ENCODE assay signal across 18 cellular contexts in genomic region chr12:42987216-42987631, GRCh38.
DNase-seq lines count a peak whose midpoint lies in the region; ATAC-seq lines count a peak whose summit lies in the region.
"Had no signal": no experiment of that assay in that cellular context is flagged by ENCODE, and none has a peak within 500 bp of the region (broad histone marks: within the 10 kb centered on the region; RNA-seq: fewer than 3 reads in every experiment).

No MANE protein-coding gene starts in this region.

- no peak overlapping the region for H3K27ac Mint-ChIP-seq in stimulated activated naive B cell treated with anti-CD40 and anti-IgM and Interleukin-4, amounts not matched to agents 10 μg/mL and 1 μg/mL and 100 μg/mL, for 72 hours
- H3K27ac Mint-ChIP-seq: H9, immature natural killer cell had no signal

- H3K36me3 Mint-ChIP-seq in stimulated activated naive B cell treated with anti-CD40 and anti-IgM and Interleukin-4, amounts not matched to agents 10 μg/mL and 1 μg/mL and 100 μg/mL, for 72 hours = no peaks in the 10 kb centered on the region
- H3K36me3 Mint-ChIP-seq: immature natural killer cell had no signal

- H3K27me3 Mint-ChIP-seq in stimulated activated naive B cell treated with anti-CD40 and anti-IgM and Interleukin-4, amounts not matched to agents 10 μg/mL and 1 μg/mL and 100 μg/mL, for 72 hours = no peaks in the 10 kb centered on the region

- H3K4me1 Mint-ChIP-seq in stimulated activated naive B cell treated with anti-CD40 and anti-IgM and Interleukin-4, amounts not matched to agents 10 μg/mL and 1 μg/mL and 100 μg/mL, for 72 hours = no peaks in the 10 kb centered on the region
- H3K4me1 Mint-ChIP-seq: immature natural killer cell had no signal

- H3K9me3 Mint-ChIP-seq in stimulated activated naive B cell treated with anti-CD40 and anti-IgM and Interleukin-4, amounts not matched to agents 10 μg/mL and 1 μg/mL and 100 μg/mL, for 72 hours = no peaks in the 10 kb centered on the region
- H3K9me3 Mint-ChIP-seq: H9 had no signal

- H3K4me3 Mint-ChIP-seq in stimulated activated naive B cell treated with anti-CD40 and anti-IgM and Interleukin-4, amounts not matched to agents 10 μg/mL and 1 μg/mL and 100 μg/mL, for 72 hours = no peak overlapping the region
- H3K4me3 Mint-ChIP-seq: H9, immature natural killer cell had no signal

- intact Hi-C loops in sciatic nerve (cut with DNase I) = no loop called here

- ATAC-seq in sciatic nerve (peak; percentile 61), GM19467 (IDR thresholded peaks at IDR 0.05; ENCODE audit: unreplicated experiment) (no peak), GM18867 (IDR thresholded peaks at IDR 0.05; ENCODE audit: unreplicated experiment) (no peak)
- no peak for ATAC-seq in stimulated activated naive B cell treated with anti-CD40 and anti-IgM and Interleukin-4, amounts not matched to agents 10 μg/mL and 1 μg/mL and 100 μg/mL, for 72 hours (replicated peaks)
- ATAC-seq: body of pancreas had no signal

- DNase-seq in DMS 273 (lab: John Stamatoyannopoulos, UW; ENCODE audit: unreplicated experiment) = peak; percentile 9
- no peak for DNase-seq in DMS 273 treated with DMSO at 0.1 percent for 48 hours (lab: John Stamatoyannopoulos, UW)
- peak; percentile 40 for DNase-seq in SHP77 treated with DMSO at 0.1 percent for 48 hours (lab: John Stamatoyannopoulos, UW)
- peak; percentile 67 for DNase-seq in islet precursor cell
- no peak for DNase-seq in sciatic nerve (ENCODE audit: low spot score)
- no peak for DNase-seq in stimulated activated naive B cell treated with anti-CD40 and anti-IgM and Interleukin-4, amounts not matched to agents 10 μg/mL and 1 μg/mL and 100 μg/mL, for 72 hours
- DNase-seq: activated CD4-positive, alpha-beta T cell treated with anti-CD3 and anti-CD28 coated beads for 1 hour; activated CD8-positive, alpha-beta memory T cell treated with anti-CD3 and anti-CD28 coated beads, Interleukin-2, amount 50 U/mL, for 4 hours; DMS153; erythroblast; H9; immature natural killer cell; NCI-H1436; nucleus accumbens; tibial artery had no signal

Comparison
In these comparisons a context has a peak if more than half of its experiments do, and no peak if none do; other contexts are left out.
1. DNase-seq: peak in DMS 273 (single experiment), SHP77 treated with DMSO at 0.1 percent for 48 hours (single experiment) and islet precursor cell (single experiment); none in DMS 273 treated with DMSO at 0.1 percent for 48 hours (single experiment), sciatic nerve (single experiment) and stimulated activated naive B cell treated with anti-CD40 and anti-IgM and Interleukin-4, amounts not matched to agents 10 μg/mL and 1 μg/mL and 100 μg/mL, for 72 hours (single experiment).